ENCODE assay signal across 23 cellular contexts in genomic region chr4:82031386-82031785, GRCh38.
"Had no signal": no experiment of that assay in that cellular context is flagged by ENCODE, and none has a peak within 500 bp of the region (broad histone marks: within the 10 kb centered on the region; RNA-seq: fewer than 3 reads in every experiment).

No MANE protein-coding gene starts in this region.

- H3K27me3 ChIP-seq: gastroesophageal sphincter, sigmoid colon, transverse colon had no signal

- H3K4me1 Mint-ChIP-seq: memory B cell; mesothelial cell of epicardium; natural killer cell; neural crest cell; stimulated activated naive B cell treated with anti-CD40 and anti-IgM and Interleukin-4, amounts not matched to agents 10 μg/mL and 1 μg/mL and 100 μg/mL, for 72 hours had no signal

- H3K4me3 Mint-ChIP-seq: dendritic cell treated with granulocyte-macrophage colony-stimulating factor and Interleukin-4, amounts not matched to agents 40 ng/mL and 50 ng/mL, for 4 days; effector memory CD8-positive, alpha-beta T cell; memory B cell; mesothelial cell of epicardium; natural killer cell; neural crest cell; stimulated activated naive B cell treated with anti-CD40 and anti-IgM and Interleukin-4, amounts not matched to agents 10 μg/mL and 1 μg/mL and 100 μg/mL, for 72 hours; stimulated activated naive CD8-positive, alpha-beta T cell treated with anti-CD3 and anti-CD28 coated beads, Interleukin-15, amount 100 ng/mL, for 72 hours had no signal

- ATAC-seq: effector memory CD8-positive, alpha-beta T cell; gastroesophageal sphincter; left cardiac atrium; lower lobe of right lung; natural killer cell; stimulated activated naive B cell treated with anti-CD40 and anti-IgM and Interleukin-4, amounts not matched to agents 10 μg/mL and 1 μg/mL and 100 μg/mL, for 72 hours; stimulated activated naive CD8-positive, alpha-beta T cell treated with anti-CD3 and anti-CD28 coated beads, Interleukin-15, amount 100 ng/mL, for 72 hours had no signal

- H3K9me3 Mint-ChIP-seq: dendritic cell treated with granulocyte-macrophage colony-stimulating factor and Interleukin-4, amounts not matched to agents 40 ng/mL and 50 ng/mL, for 4 days; effector memory CD8-positive, alpha-beta T cell; memory B cell; mesothelial cell of epicardium; natural killer cell; neural crest cell; stimulated activated naive B cell treated with anti-CD40 and anti-IgM and Interleukin-4, amounts not matched to agents 10 μg/mL and 1 μg/mL and 100 μg/mL, for 72 hours; stimulated activated naive CD8-positive, alpha-beta T cell treated with anti-CD3 and anti-CD28 coated beads, Interleukin-15, amount 100 ng/mL, for 72 hours had no signal

- H3K27ac Mint-ChIP-seq: dendritic cell treated with granulocyte-macrophage colony-stimulating factor and Interleukin-4, amounts not matched to agents 40 ng/mL and 50 ng/mL, for 4 days; effector memory CD8-positive, alpha-beta T cell; memory B cell; mesothelial cell of epicardium; natural killer cell; stimulated activated naive B cell treated with anti-CD40 and anti-IgM and Interleukin-4, amounts not matched to agents 10 μg/mL and 1 μg/mL and 100 μg/mL, for 72 hours had no signal

- H3K36me3 Mint-ChIP-seq: memory B cell; mesothelial cell of epicardium; natural killer cell; stimulated activated naive B cell treated with anti-CD40 and anti-IgM and Interleukin-4, amounts not matched to agents 10 μg/mL and 1 μg/mL and 100 μg/mL, for 72 hours had no signal

- DNase-seq: effector memory CD8-positive, alpha-beta T cell; esophagus squamous epithelium; foreskin fibroblast; kidney; left cardiac atrium; left ventricle myocardium inferior; lower lobe of right lung; natural killer cell; posterior cingulate gyrus; sigmoid colon; stimulated activated CD4-positive, alpha-beta T cell treated with anti-CD3 and anti-CD28 coated beads, Interleukin-2, amount 100 ng/mL, for 24 hours; stimulated activated CD4-positive, alpha-beta T cell treated with anti-CD3 and anti-CD28 coated beads, Interleukin-4, amount 100 ng/mL, for 4 hours; stimulated activated naive B cell treated with anti-CD40 and anti-IgM and Interleukin-4, amounts not matched to agents 10 μg/mL and 1 μg/mL and 100 μg/mL, for 72 hours; stimulated activated naive CD8-positive, alpha-beta T cell treated with anti-CD3 and anti-CD28 coated beads, Interleukin-15, amount 100 ng/mL, for 72 hours; transverse colon had no signal

- H3K27ac ChIP-seq: epithelial cell of prostate, esophagus squamous epithelium, gastroesophageal sphincter, left ventricle myocardium inferior, lower lobe of right lung, sigmoid colon, skin epidermis, thoracic aorta, transverse colon had no signal

- H3K36me3 ChIP-seq: esophagus squamous epithelium, gastroesophageal sphincter, left ventricle myocardium inferior, lower lobe of right lung, sigmoid colon, thoracic aorta, transverse colon had no signal

- H3K4me3 ChIP-seq: esophagus squamous epithelium, gastroesophageal sphincter, left ventricle myocardium inferior, lower lobe of right lung, sigmoid colon, skin epidermis, thoracic aorta, transverse colon had no signal

- H3K9me3 ChIP-seq: esophagus squamous epithelium, gastroesophageal sphincter, left ventricle myocardium inferior, lower lobe of right lung, sigmoid colon, thoracic aorta, transverse colon had no signal

- H3K4me1 ChIP-seq: esophagus squamous epithelium, gastroesophageal sphincter, left ventricle myocardium inferior, lower lobe of right lung, sigmoid colon, transverse colon had no signal
